Comparison of ENCODE assay signal across 1 cellular context in the genomic region with DNA sequence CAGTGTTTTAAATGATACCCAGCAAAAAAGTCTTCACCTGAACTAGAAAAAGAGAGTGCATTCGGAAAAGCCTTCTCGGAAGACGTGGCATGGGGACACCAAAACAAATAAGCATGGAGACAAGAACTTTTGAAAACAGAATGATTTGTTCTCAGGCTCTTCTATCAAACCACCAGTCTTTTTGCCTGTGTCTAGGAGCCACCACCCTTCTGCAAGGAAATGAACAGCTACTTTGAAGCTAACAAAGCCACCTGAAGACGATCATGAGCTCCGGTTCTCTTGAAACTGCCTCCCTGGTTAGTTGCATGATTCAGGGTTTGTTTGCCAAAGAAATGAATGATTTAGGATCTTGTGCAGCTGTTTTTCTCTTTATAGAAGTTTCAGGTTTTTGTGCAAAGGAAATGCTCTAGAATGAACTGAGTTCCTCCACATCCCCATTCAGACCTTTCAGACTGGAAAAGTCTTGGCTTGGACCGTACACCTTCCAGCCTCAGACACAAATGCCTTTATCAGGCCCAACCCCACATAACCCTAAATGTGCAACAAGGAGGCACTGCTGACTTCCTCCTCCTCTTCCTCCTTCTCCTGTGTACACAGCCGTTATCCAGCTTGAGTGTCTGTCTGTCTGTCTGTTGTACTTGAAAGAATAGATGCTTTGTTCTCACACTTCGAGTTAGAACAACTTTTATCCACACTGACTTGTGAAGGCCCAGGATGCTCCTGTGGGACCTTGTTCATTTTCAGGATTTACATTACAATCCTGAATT.
TF ChIP-seq lines count a peak whose summit lies in the region.

No MANE protein-coding gene starts in this region.

TF ChIP-seq in K562, 482 proteins besides CTCF, POLR2A, EP300 and RAD21 (continued from another document):
- TF ChIP-seq, protein P1, sequence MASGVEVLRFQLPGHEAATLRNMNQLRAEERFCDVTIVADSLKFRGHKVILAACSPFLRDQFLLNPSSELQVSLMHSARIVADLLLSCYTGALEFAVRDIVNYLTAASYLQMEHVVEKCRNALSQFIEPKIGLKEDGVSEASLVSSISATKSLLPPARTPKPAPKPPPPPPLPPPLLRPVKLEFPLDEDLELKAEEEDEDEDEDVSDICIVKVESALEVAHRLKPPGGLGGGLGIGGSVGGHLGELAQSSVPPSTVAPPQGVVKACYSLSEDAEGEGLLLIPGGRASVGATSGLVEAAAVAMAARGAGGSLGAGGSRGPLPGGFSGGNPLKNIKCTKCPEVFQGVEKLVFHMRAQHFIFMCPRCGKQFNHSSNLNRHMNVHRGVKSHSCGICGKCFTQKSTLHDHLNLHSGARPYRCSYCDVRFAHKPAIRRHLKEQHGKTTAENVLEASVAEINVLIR (CRISPR knock-in tag; IDR thresholded peaks at IDR 0.05), result no peak
- TF ChIP-seq ZNF444 (CRISPR knock-in tag; IDR thresholded peaks at IDR 0.05) (no peak), ARID3A (IDR thresholded peaks at IDR 0.05; ENCODE audit: borderline replicate concordance, low read depth, low read length) (no peak), MTF1 (CRISPR knock-in tag; IDR thresholded peaks at IDR 0.05; ENCODE audit: borderline replicate concordance) (no peak), BCOR (IDR thresholded peaks at IDR 0.05) (no peak), SPI1 (IDR thresholded peaks at IDR 0.05; ENCODE audit: borderline replicate concordance, low read depth, low read length) (peak; percentile 43; the same call in 1 of the 2 replicates), PYGO2 (tag; IDR thresholded peaks at IDR 0.05) (no peak), C11orf30 (IDR thresholded peaks at IDR 0.05; ENCODE audit: low read depth) (no peak), RCOR1 (IDR thresholded peaks at IDR 0.05; ENCODE audit: borderline replicate concordance in 1 of 2, low read depth in 2 of 2, low read length in 2 of 2) (0 out of 4 replicates have a peak, but pooled peaks of 1 of the 2 experiments have one; percentile 3), CBFA2T3 (IDR thresholded peaks at IDR 0.05) (0 out of 2 replicates have a peak, but pooled peaks have one; percentile 9), RNF2 (IDR thresholded peaks at IDR 0.05) (no peak), MTA3 (IDR thresholded peaks at IDR 0.05; ENCODE audit: borderline replicate concordance) (no peak), FOXA3 (CRISPR knock-in tag; conservative IDR thresholded peaks at IDR 0.05 in 1 of 2, IDR thresholded peaks at IDR 0.05 in 1 of 2) (peak; percentile 26 to 62; a peak in 2 of 4 replicates), ETV6 (IDR thresholded peaks at IDR 0.05; ENCODE audit: borderline replicate concordance in 1 of 2, low read depth in 2 of 2, low read length in 1 of 2) (0 out of 4 replicates have a peak, but pooled peaks of 1 of the 2 experiments have one; percentile 32), ETV6 (CRISPR knock-in tag; IDR thresholded peaks at IDR 0.05; ENCODE audit: borderline replicate concordance) (no peak), CHAMP1 (IDR thresholded peaks at IDR 0.05) (0 out of 2 replicates have a peak, but pooled peaks have one; percentile 1), FOXJ3 (CRISPR knock-in tag; IDR thresholded peaks at IDR 0.05) (no peak)
